ENCODE assay signal across 8 cellular contexts in the genomic region with DNA sequence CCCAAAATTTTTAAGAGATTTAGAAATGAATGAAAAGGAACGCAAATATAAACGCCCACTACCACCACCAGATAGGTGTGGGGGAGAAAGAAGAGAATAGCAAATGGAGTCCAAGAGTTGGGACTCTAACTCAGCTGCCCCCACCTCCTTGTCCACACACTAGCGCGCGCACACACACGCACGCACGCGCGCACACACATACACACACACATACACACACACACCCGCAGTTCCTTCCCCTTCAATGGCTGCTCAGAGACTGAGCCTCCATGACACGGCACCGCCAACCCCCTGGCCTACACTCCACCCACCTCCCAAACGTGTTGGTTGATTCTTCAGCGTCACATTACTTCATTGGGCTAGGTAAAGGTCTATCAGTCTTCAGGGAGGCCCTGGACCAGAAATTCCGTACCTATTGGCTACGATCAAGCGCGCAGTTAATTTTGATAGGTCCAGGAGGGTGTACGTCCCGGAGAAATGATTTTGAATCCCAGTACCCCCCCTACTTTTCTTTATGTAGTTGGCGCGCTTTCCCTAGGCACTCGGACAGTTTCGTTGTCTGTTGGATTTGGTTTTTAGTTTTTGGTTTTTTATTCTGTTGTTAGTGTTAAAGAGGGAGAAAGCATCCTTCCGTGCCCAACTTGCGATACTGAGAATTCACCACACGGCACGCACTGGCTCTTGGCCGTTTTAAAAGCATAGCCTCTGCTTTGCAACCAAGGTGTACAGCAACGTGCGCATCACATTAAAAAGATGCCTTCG. TPM values are rescaled to one million over a fixed set of nuclear protein-coding genes. Genes with fewer than 3 reads are reported as not detected.
A peak's percentile ranks its signal among the peaks of the same experiment; 100 is the strongest.
DNase-seq lines count a peak whose midpoint lies in the region; ATAC-seq and TF ChIP-seq lines count a peak whose summit lies in the region.

A gene (minus strand): TSS at position 261 of the 762 bp plus-strand sequence. CDS start 326 bp downstream, outside the sequence.

- peak within 1 kb of the TSS; percentile 97 for H3K27ac Mint-ChIP-seq in activated naive CD8-positive, alpha-beta T cell treated with anti-CD3 and anti-CD28 coated beads, Interleukin-2, amount 10 ng/mL, durations not matched to agents 7 days and 5 days
- H3K27ac Mint-ChIP-seq in osteocyte (ENCODE audit: unreplicated experiment) = no peak within 1 kb of the TSS

- H3K4me2 ChIP-seq in SU-DHL-6 (ENCODE audit: low read depth, low read length, poor library complexity, severe bottlenecking) = peak within 1 kb of the TSS; percentile 94

- H3K27me3 ChIP-seq in SU-DHL-6 (ENCODE audit: low read length) = no peaks in the 10 kb centered on the region
- H3K27me3 ChIP-seq in thymus (ENCODE audit: control insufficient read depth, insufficient read depth) = no peaks in the 10 kb centered on the region

- DNase-seq in GM12865 (ENCODE audit: low read depth) (peak; percentile 99), NCI-H128 (lab: John Stamatoyannopoulos, UW; ENCODE audit: unreplicated experiment) (peak; percentile 99), head of caudate nucleus (peak; percentile 77 to 98 (median 93)), osteocyte (ENCODE audit: extremely low spot score, unreplicated experiment) (peak; percentile 97)
- peak; percentile 87 for DNase-seq in activated naive CD8-positive, alpha-beta T cell treated with anti-CD3 and anti-CD28 coated beads, Interleukin-2, amount 10 ng/mL, durations not matched to agents 7 days and 5 days

- H3K9me3 ChIP-seq in SU-DHL-6 (ENCODE audit: insufficient read depth, low read length) = no peaks in the 10 kb centered on the region
- no peaks in the 10 kb centered on the region for H3K9me3 ChIP-seq in thymus (ENCODE audit: control insufficient read depth)

- peaks cover 15% of the 10 kb centered on the region for H3F3A ChIP-seq in SU-DHL-6 (ENCODE audit: insufficient read depth)

- H3K27ac ChIP-seq in SU-DHL-6 (ENCODE audit: low read depth, low read length) = peak within 1 kb of the TSS; percentile 94
- peak within 1 kb of the TSS; percentile 98 for H3K27ac ChIP-seq in thymus (ENCODE audit: low read depth)

- H3K9me2 ChIP-seq in SU-DHL-6 (replicated peaks; ENCODE audit: insufficient read depth, low read length) = no peaks in the 10 kb centered on the region

- H3K79me2 ChIP-seq in SU-DHL-6 (ENCODE audit: insufficient read depth, low read length) = peaks cover 46% of the 10 kb centered on the region

- H2AFZ ChIP-seq in SU-DHL-6 (ENCODE audit: low read depth, low read length, severe bottlenecking) = peak within 1 kb of the TSS; percentile 74

- peak; percentile 6 for TF ChIP-seq CTCF in GM12865 (IDR thresholded peaks at IDR 0.05; ENCODE audit: insufficient read depth, low read depth, low read length, missing control alignments)
- no peak for TF ChIP-seq CTCF in SU-DHL-6 (IDR thresholded peaks at IDR 0.05; ENCODE audit: insufficient read depth, low read length, poor library complexity, severe bottlenecking)
- TF ChIP-seq CTCF in osteocyte (IDR thresholded peaks at IDR 0.05) = peak; percentile 16

- no peaks in the 10 kb centered on the region for H3K9me3 Mint-ChIP-seq in activated naive CD8-positive, alpha-beta T cell treated with anti-CD3 and anti-CD28 coated beads, Interleukin-2, amount 10 ng/mL, durations not matched to agents 7 days and 5 days
- H3K9me3 Mint-ChIP-seq in osteocyte (ENCODE audit: unreplicated experiment) = no peaks in the 10 kb centered on the region

- under 1% methylated on average over 33 of the region's 33 CpGs for WGBS in thymus

- H3K36me3 Mint-ChIP-seq in activated naive CD8-positive, alpha-beta T cell treated with anti-CD3 and anti-CD28 coated beads, Interleukin-2, amount 10 ng/mL, durations not matched to agents 7 days and 5 days = peaks cover 2% of the 10 kb centered on the region
- no peaks in the 10 kb centered on the region for H3K36me3 Mint-ChIP-seq in osteocyte (ENCODE audit: unreplicated experiment)

- peak within 1 kb of the TSS; percentile 100 for H3K9ac ChIP-seq in SU-DHL-6 (ENCODE audit: low read length)

- H3K36me3 ChIP-seq in SU-DHL-6 (ENCODE audit: low read length) = peaks cover 2% of the 10 kb centered on the region; the same call in 1 of the 2 replicates
- no peaks in the 10 kb centered on the region for H3K36me3 ChIP-seq in thymus (ENCODE audit: control insufficient read depth, insufficient read depth)

- H3K4me1 Mint-ChIP-seq in activated naive CD8-positive, alpha-beta T cell treated with anti-CD3 and anti-CD28 coated beads, Interleukin-2, amount 10 ng/mL, durations not matched to agents 7 days and 5 days = peaks cover 24% of the 10 kb centered on the region
- H3K4me1 Mint-ChIP-seq in osteocyte (ENCODE audit: unreplicated experiment) = peaks cover 19% of the 10 kb centered on the region

- peaks cover 6% of the 10 kb centered on the region for H3K4me1 ChIP-seq in thymus (ENCODE audit: control insufficient read depth, insufficient read depth, low read length)

- POLR2A ChIA-PET in activated naive CD8-positive, alpha-beta T cell treated with anti-CD3 and anti-CD28 coated beads, Interleukin-2, amount 10 ng/mL, durations not matched to agents 7 days and 5 days (lab: Charles Lee) = interaction anchor here (0.6 to 3.9 kb wide), 14 partner anchors 13 to 954 kb away, joined by 3 to 30 read pairs (median 4); a partner anchor contains a TSS

- peak; percentile 78 for ATAC-seq in HG02759 (IDR thresholded peaks at IDR 0.05; ENCODE audit: unreplicated experiment)
- peak; percentile 84 for ATAC-seq in activated naive CD8-positive, alpha-beta T cell treated with anti-CD3 and anti-CD28 coated beads, Interleukin-2, amount 10 ng/mL, durations not matched to agents 7 days and 5 days (ENCODE audit: low read depth)

- H3K27me3 Mint-ChIP-seq in activated naive CD8-positive, alpha-beta T cell treated with anti-CD3 and anti-CD28 coated beads, Interleukin-2, amount 10 ng/mL, durations not matched to agents 7 days and 5 days = peaks cover 3% of the 10 kb centered on the region
- H3K27me3 Mint-ChIP-seq in osteocyte (ENCODE audit: unreplicated experiment) = no peaks in the 10 kb centered on the region

- H3K4me3 ChIP-seq in GM12865 (ENCODE audit: low read depth, low read length) (peak within 1 kb of the TSS; percentile 98), SU-DHL-6 (ENCODE audit: insufficient read depth, low read length, poor library complexity, severe bottlenecking) (peak within 1 kb of the TSS; percentile 79), thymus (ENCODE audit: low read length) (peak within 1 kb of the TSS; percentile 94)

- H4K20me1 ChIP-seq in SU-DHL-6 (ENCODE audit: low read depth, low read length) = no peaks in the 10 kb centered on the region

- intact Hi-C loops in head of caudate nucleus (cut with DNase I) = no loop called here

- H3K4me3 Mint-ChIP-seq in activated naive CD8-positive, alpha-beta T cell treated with anti-CD3 and anti-CD28 coated beads, Interleukin-2, amount 10 ng/mL, durations not matched to agents 7 days and 5 days = no peak within 1 kb of the TSS
- H3K4me3 Mint-ChIP-seq in osteocyte (ENCODE audit: unreplicated experiment) = no peak within 1 kb of the TSS

RNA-seq across cellular contexts. Expression of the gene that starts here (rescaled TPM):
- 100 to 1,000 TPM; 113 to 115 TPM for total RNA-seq in activated naive CD8-positive, alpha-beta T cell treated with anti-CD3 and anti-CD28 coated beads, Interleukin-2, amount 10 ng/mL, durations not matched to agents 7 days and 5 days
- 29.5 and 32.2 TPM in 2 replicates for total RNA-seq in osteocyte
- polyA plus RNA-seq in thymus = 44.5 TPM

Comparison
In these comparisons a context has a peak if more than half of its experiments do, and no peak if none do; other contexts are left out.
1. Peak in every context shown above with its lines: DNase-seq, ATAC-seq, H3K4me3 ChIP-seq and H3K27ac ChIP-seq.